ENCODE assay signal across 8 cellular contexts in the genomic region with DNA sequence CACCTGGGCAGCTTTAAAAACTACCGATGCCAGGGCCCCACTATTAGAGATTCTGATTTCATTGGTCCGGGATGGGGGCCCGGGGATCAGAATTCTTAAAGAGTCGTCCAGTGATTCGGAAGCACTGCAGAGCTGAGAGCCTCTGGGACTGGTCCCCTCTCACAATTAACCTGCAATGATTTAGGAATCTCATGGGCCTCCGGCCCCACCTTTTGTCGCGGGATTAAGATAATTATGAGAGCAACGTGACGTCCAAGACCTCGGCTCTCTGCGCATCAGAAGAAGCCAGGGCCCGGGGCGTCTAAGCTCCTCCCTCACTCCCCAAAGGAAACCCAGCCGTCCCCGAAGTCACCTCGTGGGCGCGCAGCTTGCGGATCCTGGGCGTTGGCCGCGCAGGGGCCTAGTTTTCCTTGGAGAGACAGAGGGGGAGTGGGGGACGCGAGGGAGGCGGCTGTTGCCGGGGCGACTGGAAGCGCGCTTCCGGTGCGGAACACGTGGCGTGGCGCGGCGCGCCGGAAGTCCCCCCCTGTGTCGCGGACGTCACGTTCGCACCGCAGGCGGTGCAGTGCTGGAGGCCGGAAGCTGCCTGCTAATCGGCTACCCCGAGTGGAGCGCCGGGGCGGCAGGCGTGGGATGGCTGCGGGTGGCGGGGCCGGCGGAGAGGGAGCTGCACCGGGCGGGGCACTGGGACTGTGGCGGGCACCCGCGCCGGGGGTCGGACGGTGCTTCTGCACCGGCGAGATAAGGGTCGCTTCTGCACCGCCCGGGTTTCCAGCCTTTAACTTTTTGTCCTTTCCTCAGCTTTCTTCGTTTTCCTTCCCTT. TPM values are rescaled to one million over a fixed set of nuclear protein-coding genes. Genes with fewer than 3 reads are reported as not detected.
DNase-seq lines count a peak whose midpoint lies in the region; ATAC-seq and TF ChIP-seq lines count a peak whose summit lies in the region.

A gene with protein sequence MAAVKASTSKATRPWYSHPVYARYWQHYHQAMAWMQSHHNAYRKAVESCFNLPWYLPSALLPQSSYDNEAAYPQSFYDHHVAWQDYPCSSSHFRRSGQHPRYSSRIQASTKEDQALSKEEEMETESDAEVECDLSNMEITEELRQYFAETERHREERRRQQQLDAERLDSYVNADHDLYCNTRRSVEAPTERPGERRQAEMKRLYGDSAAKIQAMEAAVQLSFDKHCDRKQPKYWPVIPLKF (minus strand): TSS at position 468 of the 823 bp plus-strand sequence. CDS start 8,414 bp downstream, outside the sequence.

- peaks cover 37% of the 10 kb centered on the region for H3K79me2 ChIP-seq in DND-41 (ENCODE audit: insufficient read depth, low read length)

- H3K27ac ChIP-seq in DND-41 (ENCODE audit: low read length) (peak within 1 kb of the TSS; percentile 78), RWPE1 (peak within 1 kb of the TSS; percentile 84)

- no peaks in the 10 kb centered on the region for H3K9me3 Mint-ChIP-seq in nephron
- H3K9me3 Mint-ChIP-seq in stimulated activated naive CD8-positive, alpha-beta T cell treated with anti-CD3 and anti-CD28 coated beads, Interleukin-15, Interleukin-2, amounts not matched to agents 100 ng/mL and 50 ng/mL, for 24 hours = no peaks in the 10 kb centered on the region

- H3K27ac Mint-ChIP-seq in nephron = peak within 1 kb of the TSS; percentile 90 to 96 (median 95)
- H3K27ac Mint-ChIP-seq in stimulated activated naive CD8-positive, alpha-beta T cell treated with anti-CD3 and anti-CD28 coated beads, Interleukin-15, Interleukin-2, amounts not matched to agents 100 ng/mL and 50 ng/mL, for 24 hours = peak within 1 kb of the TSS; percentile 98

- H3K4me3 ChIP-seq in DND-41 (ENCODE audit: low read depth in 1 of 2, low read length in 2 of 2) (peak within 1 kb of the TSS; percentile 62 to 73; a peak in 3 of 4 replicates), fibroblast of the aortic adventitia (ENCODE audit: low read depth, low read length) (peak within 1 kb of the TSS; percentile 80)

- peaks cover 46% of the 10 kb centered on the region for H3K4me1 ChIP-seq in DND-41 (ENCODE audit: insufficient read depth, low read length)

- peak within 1 kb of the TSS; percentile 71 for H3K9ac ChIP-seq in DND-41 (ENCODE audit: low read depth, low read length)

- H3K36me3 Mint-ChIP-seq in nephron (ENCODE audit: low read depth) = no peaks in the 10 kb centered on the region
- H3K36me3 Mint-ChIP-seq in stimulated activated naive CD8-positive, alpha-beta T cell treated with anti-CD3 and anti-CD28 coated beads, Interleukin-15, Interleukin-2, amounts not matched to agents 100 ng/mL and 50 ng/mL, for 24 hours (ENCODE audit: low read depth) = peaks cover 8% of the 10 kb centered on the region

- peak within 1 kb of the TSS; percentile 70 for H3K4me2 ChIP-seq in DND-41 (ENCODE audit: insufficient read depth, low read length)

- no peak for TF ChIP-seq CTCF in DND-41 (IDR thresholded peaks at IDR 0.05; ENCODE audit: borderline replicate concordance, extremely low read depth, low read length, poor library complexity, severe bottlenecking)
- no peak for TF ChIP-seq CTCF in RWPE1 (conservative IDR thresholded peaks at IDR 0.05; ENCODE audit: low read depth)
- no peak for TF ChIP-seq CTCF in fibroblast of the aortic adventitia (IDR thresholded peaks at IDR 0.05; ENCODE audit: insufficient read depth, low read length)
- no peak for TF ChIP-seq CTCF in nephron (IDR thresholded peaks at IDR 0.05; ENCODE audit: unreplicated experiment in 3 of 3)

- no peaks in the 10 kb centered on the region for H3K27me3 Mint-ChIP-seq in nephron (ENCODE audit: low read depth)
- H3K27me3 Mint-ChIP-seq in stimulated activated naive CD8-positive, alpha-beta T cell treated with anti-CD3 and anti-CD28 coated beads, Interleukin-15, Interleukin-2, amounts not matched to agents 100 ng/mL and 50 ng/mL, for 24 hours = no peaks in the 10 kb centered on the region

- DNase-seq in DND-41 (peak; percentile 86), Kasumi-1 (lab: John Stamatoyannopoulos, UW) (peak; percentile 46 to 66), RWPE1 (ENCODE audit: low spot score) (peak; percentile 60), fibroblast of the aortic adventitia (ENCODE audit: low read depth) (peak; percentile 87)
- DNase-seq in activated T-helper 9 cell treated with anti-CD3 and anti-CD28 coated beads, Interleukin-2, amount 50 U/mL, for 16 hours (ENCODE audit: low read depth) = peak; percentile 88

- peak; percentile 94 for ATAC-seq in DND-41 (ENCODE audit: insufficient read depth, low read depth)
- peak; percentile 86 for ATAC-seq in GM21825 (IDR thresholded peaks at IDR 0.05; ENCODE audit: unreplicated experiment)

- no peaks in the 10 kb centered on the region for H3K9me3 ChIP-seq in DND-41 (ENCODE audit: insufficient read depth, low read length, severe bottlenecking)

- CTCF ChIA-PET in RWPE1 (lab: Yijun Ruan, JAX) = interaction anchor here (1.6 kb wide), 1 partner anchor 10 kb away, joined by 3 read pairs; no protein-coding TSS in a partner anchor

- H2AFZ ChIP-seq in DND-41 (ENCODE audit: low read depth, low read length) = peak within 1 kb of the TSS; percentile 77

- H3K4me1 Mint-ChIP-seq in nephron = peaks cover 13% of the 10 kb centered on the region
- H3K4me1 Mint-ChIP-seq in stimulated activated naive CD8-positive, alpha-beta T cell treated with anti-CD3 and anti-CD28 coated beads, Interleukin-15, Interleukin-2, amounts not matched to agents 100 ng/mL and 50 ng/mL, for 24 hours (ENCODE audit: low read depth) = peaks cover 30% of the 10 kb centered on the region

- no peaks in the 10 kb centered on the region for H4K20me1 ChIP-seq in DND-41 (ENCODE audit: insufficient read depth, low read length)

- POLR2A ChIA-PET in RWPE1 (lab: Yijun Ruan, JAX; ENCODE audit: low non-redundant PET) = interaction anchor here (0.7 to 0.9 kb wide), 2 partner anchors 295 kb away, joined by 3 read pairs; a partner anchor contains a TSS

- H3K27me3 ChIP-seq in DND-41 (ENCODE audit: insufficient read depth, low read length, poor library complexity) = no peaks in the 10 kb centered on the region

- no peaks in the 10 kb centered on the region for H3K36me3 ChIP-seq in DND-41 (ENCODE audit: insufficient read depth, low read length)

- peak within 1 kb of the TSS; percentile 93 to 97 (median 93) for H3K4me3 Mint-ChIP-seq in nephron
- peak within 1 kb of the TSS; percentile 93 for H3K4me3 Mint-ChIP-seq in stimulated activated naive CD8-positive, alpha-beta T cell treated with anti-CD3 and anti-CD28 coated beads, Interleukin-15, Interleukin-2, amounts not matched to agents 100 ng/mL and 50 ng/mL, for 24 hours

RNA-seq across cellular contexts. Expression of the gene that starts here (rescaled TPM):
- total RNA-seq in fibroblast of the aortic adventitia (ENCODE audit: low replicate concordance) = 7.3 and 16.6 TPM in 2 replicates

Comparison
In these comparisons a context has a peak if more than half of its experiments do, and no peak if none do; other contexts are left out.
1. Peak in every context shown above with its lines: DNase-seq, ATAC-seq, H3K4me3 ChIP-seq and H3K27ac ChIP-seq.